Comparison of ENCODE assay signal across 14 cellular contexts in the genomic region with DNA sequence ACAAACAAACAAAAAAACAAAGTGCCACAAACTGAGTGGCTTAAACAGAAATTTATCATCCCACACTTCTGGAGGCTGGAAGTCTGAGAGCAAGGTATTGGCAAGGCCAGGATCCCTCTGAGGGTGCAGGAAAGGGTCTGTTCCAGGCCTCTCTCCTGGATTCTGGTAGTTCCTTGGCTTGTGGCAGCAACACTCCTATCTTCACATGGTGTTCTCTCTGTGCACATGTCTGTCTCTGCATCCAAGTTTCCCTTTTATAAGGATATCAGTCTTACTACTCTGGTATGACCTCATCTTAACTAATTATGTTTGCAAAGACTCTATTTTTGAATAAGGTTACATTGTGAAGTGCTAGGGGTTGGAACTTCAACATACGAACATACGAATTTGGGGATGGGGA. TPM values are rescaled to one million over a fixed set of nuclear protein-coding genes. Genes with fewer than 3 reads are reported as not detected.
DNase-seq lines count a peak whose midpoint lies in the region; ATAC-seq, FAIRE-seq and TF ChIP-seq lines count a peak whose summit lies in the region.
"Had no signal": no experiment of that assay in that cellular context is flagged by ENCODE, and none has a peak within 500 bp of the region (broad histone marks: within the 10 kb centered on the region; RNA-seq: fewer than 3 reads in every experiment).

No MANE protein-coding gene starts in this region.

- TF ChIP-seq POLR2A in H1 (IDR thresholded peaks at IDR 0.05; ENCODE audit: control extremely low read depth in 1 of 2, low read depth in 2 of 2, low read length in 2 of 2) = no peak

- H4K20me1 ChIP-seq in H1 (replicated peaks in 1 of 2; ENCODE audit: control insufficient read depth in 1 of 2, insufficient read depth in 2 of 2, low read length in 2 of 2) = no peaks in the 10 kb centered on the region

- no peak overlapping the region for H3K27ac ChIP-seq in HEK293 (ENCODE audit: extremely low read depth, low read depth, low read length)
- H3K27ac ChIP-seq in H1 (ENCODE audit: low read depth, low read length) = no peak overlapping the region
- H3K27ac ChIP-seq: GM23248 had no signal

- no peak overlapping the region for H2BK120ac ChIP-seq in H1 (replicated peaks; ENCODE audit: low read depth, low read length)

- no peaks in the 10 kb centered on the region for H3K36me3 ChIP-seq in HEK293 (ENCODE audit: control insufficient read depth in 2 of 2, insufficient read depth in 1 of 2, low read length in 2 of 2)
- no peaks in the 10 kb centered on the region for H3K36me3 ChIP-seq in H1 (ENCODE audit: control insufficient read depth in 2 of 4, insufficient read depth in 4 of 4, low read length in 3 of 4)

- no peaks in the 10 kb centered on the region for H3K79me2 ChIP-seq in H1 (ENCODE audit: control insufficient read depth in 1 of 2, insufficient read depth in 2 of 2, low read length in 2 of 2)

- peaks cover 12% of the 10 kb centered on the region for H3K27me3 Mint-ChIP-seq in activated CD4-positive, alpha-beta T cell treated with anti-CD3 and anti-CD28 coated beads for 36 hours

- H3K4me1 Mint-ChIP-seq in activated CD4-positive, alpha-beta T cell treated with anti-CD3 and anti-CD28 coated beads for 36 hours = peaks cover under 1% of the 10 kb centered on the region

- POLR2A ChIA-PET in HEK293 (lab: Yijun Ruan, JAX) = interaction anchor here (0.6 kb wide), 1 partner anchor 13 kb away, joined by 5 read pairs; no protein-coding TSS in a partner anchor
- POLR2A ChIA-PET in H1 (lab: Charles Lee; ENCODE audit: partially characterized antibody) = interaction anchor here (1.0 to 3.6 kb wide), 5 partner anchors 10 to 24 kb away, joined by 3 to 23 read pairs (median 5); no protein-coding TSS in a partner anchor
- POLR2A ChIA-PET in activated CD4-positive, alpha-beta T cell treated with anti-CD3 and anti-CD28 coated beads for 36 hours (lab: Charles Lee) = no interaction called here

- ATAC-seq in left ventricle myocardium superior = peak; percentile 37
- ATAC-seq in activated CD4-positive, alpha-beta T cell treated with anti-CD3 and anti-CD28 coated beads for 36 hours = no peak

- H2BK20ac ChIP-seq in H1 (ENCODE audit: low read length) = no peak overlapping the region

- CTCF ChIA-PET in HEK293 (lab: Yijun Ruan, JAX) = interaction anchor here (0.7 kb wide), 1 partner anchor 50 kb away, joined by 3 read pairs; no protein-coding TSS in a partner anchor
- CTCF ChIA-PET in H1 (lab: Charles Lee; ENCODE audit: partially characterized antibody) = interaction anchor here (1.0 to 1.4 kb wide), 3 partner anchors 9 to 27 kb away, joined by 3 to 4 read pairs (median 3); no protein-coding TSS in a partner anchor
- CTCF ChIA-PET in activated CD4-positive, alpha-beta T cell treated with anti-CD3 and anti-CD28 coated beads for 36 hours (lab: Charles Lee) = no interaction called here

- H3K79me1 ChIP-seq in H1 (ENCODE audit: low read depth, low read length) = no peaks in the 10 kb centered on the region

- no peak overlapping the region for H4K5ac ChIP-seq in H1 (ENCODE audit: insufficient read length, low read depth, low read length)

- no peak overlapping the region for H3K18ac ChIP-seq in H1 (ENCODE audit: extremely low read depth, low read length)

- no peak overlapping the region for H3K4ac ChIP-seq in H1 (replicated peaks; ENCODE audit: insufficient read length, low read depth, low read length)

- H3K23ac ChIP-seq in H1 (ENCODE audit: insufficient read length) = no peak overlapping the region

- no peak overlapping the region for H3K4me2 ChIP-seq in H1 (ENCODE audit: insufficient read depth in 1 of 2, low read depth in 2 of 2, low read length in 2 of 2)

- H3K4me3 ChIP-seq in HEK293 (ENCODE audit: low read depth, low read length) = no peak overlapping the region
- H3K4me3 ChIP-seq in H1 (ENCODE audit: extremely low read depth in 1 of 4, insufficient read depth in 2 of 4, low read depth in 3 of 4, low read length in 4 of 4) = no peak overlapping the region
- H3K4me3 ChIP-seq: GM23248 had no signal

- H2BK15ac ChIP-seq in H1 (ENCODE audit: low read length) = no peak overlapping the region

- no peak for TF ChIP-seq EP300 in H1 (IDR thresholded peaks at IDR 0.05; ENCODE audit: borderline replicate concordance in 1 of 2, low read depth in 2 of 2, low read length in 2 of 2)

- FAIRE-seq in H1 (lab: Jason Lieb, UNC) = no peak
- FAIRE-seq: HTR-8/SVneo had no signal

- H2BK5ac ChIP-seq in H1 (ENCODE audit: low read depth, low read length) = no peak overlapping the region

- H3K9me3 Mint-ChIP-seq in activated CD4-positive, alpha-beta T cell treated with anti-CD3 and anti-CD28 coated beads for 36 hours (ENCODE audit: low read depth) = no peaks in the 10 kb centered on the region

- H4K8ac ChIP-seq in H1 (ENCODE audit: extremely low read depth, insufficient read depth, low read length) = no peak overlapping the region

- H3K36me3 Mint-ChIP-seq in activated CD4-positive, alpha-beta T cell treated with anti-CD3 and anti-CD28 coated beads for 36 hours (ENCODE audit: low read depth) = peaks cover under 1% of the 10 kb centered on the region
- H3K36me3 Mint-ChIP-seq: CD4-positive, alpha-beta memory T cell had no signal

- no peak for TF ChIP-seq RAD21 in H1 (IDR thresholded peaks at IDR 0.05 in 1 of 2, conservative IDR thresholded peaks at IDR 0.05 in 1 of 2; ENCODE audit: low read depth in 2 of 2, low read length in 2 of 2)

- WGBS in H1 (ENCODE audit: extremely low coverage in 1 of 2, insufficient coverage in 1 of 2, insufficient read length in 1 of 2, insufficient replicate concordance in 2 of 2, low coverage in 1 of 2, low lambda C conversion rate in 2 of 2, missing lambda C conversion rate in 1 of 2), 2 experiments = 91% methylated on average over 2 of the region's 2 CpGs; no CpG with 5 or more reads in 1 of the 2 experiments

- no peak overlapping the region for H3K14ac ChIP-seq in H1 (ENCODE audit: insufficient read length)

- peak overlapping the region; percentile 16 for H4K91ac ChIP-seq in H1 (replicated peaks; ENCODE audit: insufficient read length, low read length)

- H3K27ac Mint-ChIP-seq in activated CD4-positive, alpha-beta T cell treated with anti-CD3 and anti-CD28 coated beads for 36 hours = no peak overlapping the region
- H3K27ac Mint-ChIP-seq: CD4-positive, alpha-beta memory T cell; H9 had no signal

- peaks cover 0 to 4% (median 0%) of the 10 kb centered on the region in 4 experiments; a peak in 1 of 7 replicates for H3K27me3 ChIP-seq in H1 (replicated peaks in 1 of 4; ENCODE audit: control insufficient read depth in 3 of 4, extremely low read depth in 1 of 4, insufficient read depth in 3 of 4, low read length in 3 of 4)

- DNase-seq in left ventricle myocardium superior (no peak), cardiac septum (ENCODE audit: low spot score) (no peak), H1 (ENCODE audit: low read depth in 1 of 2, low spot score in 2 of 2) (no peak)
- DNase-seq in effector CD8-positive, alpha-beta T cell (lab: John Stamatoyannopoulos, UW) = no peak
- no peak for DNase-seq in stimulated activated naive CD4-positive, alpha-beta T cell treated with Interleukin-2 at 50 U/mL for 16 hours (lab: John Stamatoyannopoulos, UW)
- DNase-seq in activated CD4-positive, alpha-beta T cell treated with anti-CD3 and anti-CD28 coated beads for 36 hours = no peak
- DNase-seq: ACHN; C1 segment of cervical spinal cord; CD4-positive, alpha-beta memory T cell; DMS53; GM23248; H9 had no signal

- 0 out of 2 replicates have a peak, but pooled peaks cover 2% of the 10 kb centered on the region for H3K23me2 ChIP-seq in H1 (ENCODE audit: low read depth, low read length)

- no peak overlapping the region for H3K56ac ChIP-seq in H1 (replicated peaks; ENCODE audit: insufficient read length, low read depth, low read length)

- no peak overlapping the region for H3K9ac ChIP-seq in H1 (replicated peaks in 1 of 4; ENCODE audit: extremely low read depth in 1 of 4, low read depth in 3 of 4, low read length in 3 of 4)
- H3K9ac ChIP-seq: GM23248 had no signal

- H2BK12ac ChIP-seq in H1 (ENCODE audit: low read depth, low read length) = no peak overlapping the region

- H3K4me3 Mint-ChIP-seq in activated CD4-positive, alpha-beta T cell treated with anti-CD3 and anti-CD28 coated beads for 36 hours = no peak overlapping the region
- H3K4me3 Mint-ChIP-seq: CD4-positive, alpha-beta memory T cell; H9 had no signal

- TF ChIP-seq CTCF in HEK293 (tag by site-specific recombination; IDR thresholded peaks at IDR 0.05) = no peak
- TF ChIP-seq CTCF in H1 (IDR thresholded peaks at IDR 0.05; ENCODE audit: control extremely low read depth in 1 of 3, insufficient read depth in 1 of 3, low read depth in 1 of 3, low read length in 3 of 3) = no peak

- H3K4me1 ChIP-seq in HEK293 (ENCODE audit: control insufficient read depth, insufficient read depth, low read length) (no peaks in the 10 kb centered on the region), H1 (replicated peaks in 1 of 4; ENCODE audit: control insufficient read depth in 3 of 4, insufficient read depth in 4 of 4, low read length in 3 of 4) (peaks cover 0 to 5% (median 1%) of the 10 kb centered on the region in 4 experiments; a peak in 1 of 7 replicates)

- H2AK5ac ChIP-seq in H1 (ENCODE audit: low read depth, low read length) = no peak overlapping the region

- no peak overlapping the region for H2AFZ ChIP-seq in H1 (ENCODE audit: low read length)
- H2AFZ ChIP-seq: GM23248 had no signal

- intact Hi-C loops in left ventricle myocardium superior (cut with micrococcal nuclease) (no loop called here), cardiac septum (cut with DNase I) (no loop called here)
- intact Hi-C loops in activated CD4-positive, alpha-beta T cell treated with anti-CD3 and anti-CD28 coated beads for 36 hours (cut with DNase I, micrococcal nuclease) = no loop called here

- H3K9me3 ChIP-seq in HEK293 (ENCODE audit: control insufficient read depth, insufficient read depth, low read depth, low read length) (no peaks in the 10 kb centered on the region), H1 (ENCODE audit: insufficient read depth in 2 of 2, low read depth in 1 of 2, low read length in 1 of 2) (no peaks in the 10 kb centered on the region)

TF ChIP-seq in H1, 55 proteins besides CTCF, POLR2A, EP300 and RAD21:
- no peak for TF ChIP-seq RBBP5 (IDR thresholded peaks at IDR 0.05; ENCODE audit: borderline replicate concordance, low read depth, low read length)

RNA-seq across cellular contexts. Expression of gene VASH2, which starts 5.3 kb away (rescaled TPM):
- total RNA-seq in left ventricle myocardium superior = 1.0 TPM
- 0.38 TPM for total RNA-seq in cardiac septum
- 184 and 187 TPM in 2 replicates for total RNA-seq in H1 (2021; fragmentation: NEBNext Ultra II Directional; extraction: Animal tissue kit (Norgen Biotek cat#: 25700))
- polyA plus RNA-seq in H1 (2011; rRNA removed) = 44.0 and 51.4 TPM in 2 replicates
- 58.3 TPM for polyA plus RNA-seq in H1 (2011; cell fraction: cytosol; rRNA removed)
- polyA plus RNA-seq in H1 (2011; cell fraction: nucleus; rRNA removed) = 162 TPM
- polyA plus RNA-seq in H1 (2012, experiment 1 of 2) = 80.3 to 102 TPM (median 93.1 TPM) in 4 replicates
- 13.9 TPM for polyA plus RNA-seq in H1 (2012, experiment 2 of 2)
- 125 TPM for polyA plus RNA-seq in H1 (2013, experiment 1 of 2)
- 109 TPM for polyA plus RNA-seq in H1 (2013, experiment 2 of 2)
- 145 and 147 TPM in 2 replicates for polyA minus RNA-seq in H1 (2011; rRNA and poly(A)+ RNA removed)
- polyA minus RNA-seq in H1 (2011; cell fraction: cytosol; rRNA and poly(A)+ RNA removed) = 113 TPM
- 237 TPM for polyA minus RNA-seq in H1 (2011; cell fraction: nucleus; rRNA and poly(A)+ RNA removed)
- total RNA-seq in activated CD4-positive, alpha-beta T cell treated with anti-CD3 and anti-CD28 coated beads for 36 hours = under 1 TPM; 0.34 to 0.53 TPM
- total RNA-seq: CD4-positive, alpha-beta memory T cell; GM23248 had no signal

Comparison
In these comparisons a context has a peak if more than half of its experiments do, and no peak if none do; other contexts are left out.
1. RNA of gene VASH2, which starts 5.3 kb away (total RNA-seq): 184 to 187 TPM in H1; 1.0 TPM in left ventricle myocardium superior (single experiment), 0.34 to 0.53 TPM in activated CD4-positive, alpha-beta T cell treated with anti-CD3 and anti-CD28 coated beads for 36 hours and 0.38 TPM in cardiac septum (single experiment); every median in the first group is over 10 times any median in the second.